In genomic region chr11:78459738-78460137, GRCh38 we compare ENCODE assay signal across 30 cellular contexts.
"Had no signal": no experiment of that assay in that cellular context is flagged by ENCODE, and none has a peak within 500 bp of the region (broad histone marks: within the 10 kb centered on the region; RNA-seq: fewer than 3 reads in every experiment).

No MANE protein-coding gene starts in this region.

- H3K27ac Mint-ChIP-seq: activated CD4-positive, alpha-beta T cell treated with anti-CD3 and anti-CD28 coated beads, Interleukin-2, amount 10 ng/mL, durations not matched to agents 24 days and 14 days; activated CD8-positive, alpha-beta T cell treated with anti-CD3 and anti-CD28 coated beads for 36 hours; activated naive CD8-positive, alpha-beta T cell treated with anti-CD3 and anti-CD28 coated beads, Interleukin-2, amount 10 ng/mL, durations not matched to agents 7 days and 5 days; activated T-cell treated with anti-CD3 and anti-CD28 coated beads, Interleukin-2, amount 50 U/mL, for 24 hours; brain; T-helper 1 cell treated with Interleukin-12 subunit alpha and Interleukin-12 subunit beta and Interleukin-4 antibody, amounts not matched to agents 30 μg/mL and 1 μg/mL, for 36 hours had no signal

- DNase-seq: activated CD4-positive, alpha-beta T cell treated with anti-CD3 and anti-CD28 coated beads, Interleukin-2, amount 10 ng/mL, durations not matched to agents 24 days and 14 days; activated CD4-positive, alpha-beta T cell treated with anti-CD3 and anti-CD28 coated beads, Interleukin-2, amount 50 U/mL, for 4 hours; activated CD8-positive, alpha-beta T cell treated with anti-CD3 and anti-CD28 coated beads for 36 hours; activated gamma-delta T cell; activated naive CD4-positive, alpha-beta T cell treated with Interleukin-2 at 50 U/mL for 16 hours; activated naive CD8-positive, alpha-beta T cell treated with anti-CD3 and anti-CD28 coated beads, Interleukin-2, amount 10 ng/mL, durations not matched to agents 7 days and 5 days; activated T-cell treated with anti-CD3 and anti-CD28 coated beads, Interleukin-2, amount 50 U/mL, for 24 hours; anterior cingulate cortex; caudate nucleus; cerebellar nuclear complex; Karpas-422; NCI-H1048; NCI-H1105 treated with DMSO at 0.1 percent for 48 hours; NCI-H1436; NCI-H1694; NCI-H1930; NCI-H2081 treated with DMSO at 0.1 percent for 48 hours; NCI-H446 treated with DMSO at 0.1 percent for 48 hours; NCI-H524; Peyer's patch; RPMI8226; SHP77 treated with DMSO at 0.1 percent for 48 hours; SK-N-SH; T-helper 9 cell had no signal

- H3K36me3 ChIP-seq: Peyer's patch, SJSA1 had no signal

- H3K9me3 ChIP-seq: Peyer's patch, SJSA1, SK-N-SH had no signal

- H3K27me3 Mint-ChIP-seq: activated CD4-positive, alpha-beta T cell treated with anti-CD3 and anti-CD28 coated beads, Interleukin-2, amount 10 ng/mL, durations not matched to agents 24 days and 14 days; activated CD8-positive, alpha-beta T cell treated with anti-CD3 and anti-CD28 coated beads for 36 hours; activated naive CD4-positive, alpha-beta T cell treated with anti-CD3 and anti-CD28 coated beads, Interleukin-2, amount 50 U/mL, for 24 hours; activated naive CD8-positive, alpha-beta T cell treated with anti-CD3 and anti-CD28 coated beads, Interleukin-2, amount 10 ng/mL, durations not matched to agents 7 days and 5 days; activated T-cell treated with anti-CD3 and anti-CD28 coated beads, Interleukin-2, amount 50 U/mL, for 24 hours; brain had no signal

- H3K27me3 ChIP-seq: Peyer's patch, SJSA1 had no signal

- H3K4me1 Mint-ChIP-seq: brain had no signal

- ATAC-seq: activated CD8-positive, alpha-beta T cell treated with anti-CD3 and anti-CD28 coated beads for 36 hours had no signal

- FAIRE-seq: bronchial epithelial cell had no signal

- H3K27ac ChIP-seq: Peyer's patch, SJSA1, VCaP had no signal

- H3K9me3 Mint-ChIP-seq: activated CD8-positive, alpha-beta T cell treated with anti-CD3 and anti-CD28 coated beads for 36 hours; activated naive CD4-positive, alpha-beta T cell treated with anti-CD3 and anti-CD28 coated beads, Interleukin-2, amount 50 U/mL, for 24 hours; activated T-cell treated with anti-CD3 and anti-CD28 coated beads, Interleukin-2, amount 50 U/mL, for 24 hours; brain had no signal

- H3K4me3 Mint-ChIP-seq: activated CD4-positive, alpha-beta T cell treated with anti-CD3 and anti-CD28 coated beads, Interleukin-2, amount 10 ng/mL, durations not matched to agents 24 days and 14 days; activated CD8-positive, alpha-beta T cell treated with anti-CD3 and anti-CD28 coated beads for 36 hours; activated naive CD4-positive, alpha-beta T cell treated with anti-CD3 and anti-CD28 coated beads, Interleukin-2, amount 50 U/mL, for 24 hours; activated naive CD8-positive, alpha-beta T cell treated with anti-CD3 and anti-CD28 coated beads, Interleukin-2, amount 10 ng/mL, durations not matched to agents 7 days and 5 days; activated T-cell treated with anti-CD3 and anti-CD28 coated beads, Interleukin-2, amount 50 U/mL, for 24 hours; brain; T-helper 1 cell treated with Interleukin-12 subunit alpha and Interleukin-12 subunit beta and Interleukin-4 antibody, amounts not matched to agents 30 μg/mL and 1 μg/mL, for 36 hours had no signal

- H3K4me3 ChIP-seq: Peyer's patch, SJSA1 had no signal
